In the genomic region with DNA sequence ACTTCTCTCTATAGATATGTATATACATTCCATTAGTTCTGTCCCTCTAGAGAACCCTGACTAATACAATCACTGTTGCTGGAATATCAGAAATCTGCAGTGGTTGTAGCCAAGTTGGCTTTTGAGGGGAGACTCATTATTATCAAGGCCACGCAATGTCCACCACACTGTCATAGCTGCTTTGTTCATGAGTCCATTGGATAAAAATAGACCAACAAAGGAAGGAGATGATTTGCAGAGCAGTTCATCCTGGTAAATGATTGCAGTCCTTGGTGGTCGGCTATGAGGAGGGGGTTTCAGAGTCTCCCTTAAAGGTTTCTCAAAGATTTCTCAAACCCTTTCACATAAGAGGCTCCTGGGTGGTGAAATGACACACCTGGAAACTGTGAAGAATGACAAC, we compare ENCODE assay signal across 32 cellular contexts.
"Had no signal": no experiment of that assay in that cellular context is flagged by ENCODE, and none has a peak within 500 bp of the region (broad histone marks: within the 10 kb centered on the region; RNA-seq: fewer than 3 reads in every experiment).

No MANE protein-coding gene starts in this region.

- H3K4me3 ChIP-seq: adrenal gland, ascending aorta, body of pancreas, breast epithelium, cardiac muscle cell had no signal

- DNase-seq: activated effector memory CD4-positive, alpha-beta T cell treated with anti-CD3 and anti-CD28 coated beads, Interleukin-2, amount 50 U/mL, for 16 hours; activated effector memory CD4-positive, alpha-beta T cell treated with Interleukin-2 at 50 U/mL for 16 hours; activated gamma-delta T cell; activated gamma-delta T cell treated with Interleukin-2 at 50 U/mL for 16 hours; activated naive CD4-positive, alpha-beta T cell; activated naive CD4-positive, alpha-beta T cell treated with anti-CD3 and anti-CD28 coated beads for 36 hours; activated naive CD4-positive, alpha-beta T cell treated with anti-CD3 and anti-CD28 coated beads, Interleukin-2, amount 10 ng/mL, durations not matched to agents 7 days and 5 days; activated naive CD4-positive, alpha-beta T cell treated with anti-CD3 and anti-CD28 coated beads, Interleukin-2, amount 50 U/mL, for 16 hours; activated naive CD4-positive, alpha-beta T cell treated with Interleukin-2 at 50 U/mL for 16 hours; activated naive CD8-positive, alpha-beta T cell treated with anti-CD3 and anti-CD28 coated beads for 36 hours; activated naive CD8-positive, alpha-beta T cell treated with anti-CD3 and anti-CD28 coated beads, Interleukin-2, amount 10 ng/mL, durations not matched to agents 7 days and 5 days; activated naive CD8-positive, alpha-beta T cell treated with anti-CD3 and anti-CD28 coated beads, Interleukin-2, amount 50 U/mL, for 24 hours; activated T-cell treated with anti-CD3 and anti-CD28 coated beads for 4 hours; activated T-cell treated with anti-CD3 and anti-CD28 coated beads, Interleukin-2, amount 50 U/mL, for 1 hour; activated T-cell treated with anti-CD3 and anti-CD28 coated beads, Interleukin-2, amount 50 U/mL, for 24 hours; activated T-cell treated with anti-CD3 and anti-CD28 coated beads, Interleukin-2, amount 50 U/mL, for 4 hours; activated T-cell treated with anti-CD3 and anti-CD28 coated beads, Interleukin-2, amount 50 U/mL, for 48 hours; activated T-cell treated with anti-CD3 and anti-CD28 coated beads, Interleukin-2, amount 50 U/mL, for 72 hours; adrenal gland; amniotic stem cell; amygdala; anterior cingulate cortex; aorta; body of pancreas; brain microvascular endothelial cell; central memory CD4-positive, alpha-beta T cell; cerebellar nuclear complex had no signal

- ATAC-seq: activated naive CD4-positive, alpha-beta T cell treated with anti-CD3 and anti-CD28 coated beads, Interleukin-2, amount 50 U/mL, for 72 hours; activated naive CD8-positive, alpha-beta T cell treated with anti-CD3 and anti-CD28 coated beads, Interleukin-2, amount 50 U/mL, for 24 hours; activated T-cell treated with anti-CD3 and anti-CD28 coated beads, Interleukin-2, amount 50 U/mL, for 4 hours; activated T-cell treated with anti-CD3 and anti-CD28 coated beads, Interleukin-2, amount 50 U/mL, for 72 hours; activated T-helper 17 cell treated with anti-CD3 and anti-CD28 coated beads, Interleukin-2, amount 50 U/mL, for 72 hours; body of pancreas had no signal

- H3K27ac ChIP-seq: adrenal gland, ascending aorta, body of pancreas, brain microvascular endothelial cell, breast epithelium, cardiac muscle cell had no signal

- H3K27me3 ChIP-seq: adrenal gland, ascending aorta, body of pancreas, brain microvascular endothelial cell, breast epithelium, cardiac muscle cell had no signal

- H3K4me1 ChIP-seq: adrenal gland, ascending aorta, body of pancreas, breast epithelium had no signal

- H3K9me3 ChIP-seq: adrenal gland, ascending aorta, body of pancreas, breast epithelium had no signal

- H3K36me3 ChIP-seq: adrenal gland, ascending aorta, brain microvascular endothelial cell, breast epithelium, cardiac muscle cell had no signal
